Comparison of ENCODE assay signal across 13 cellular contexts in the genomic region with DNA sequence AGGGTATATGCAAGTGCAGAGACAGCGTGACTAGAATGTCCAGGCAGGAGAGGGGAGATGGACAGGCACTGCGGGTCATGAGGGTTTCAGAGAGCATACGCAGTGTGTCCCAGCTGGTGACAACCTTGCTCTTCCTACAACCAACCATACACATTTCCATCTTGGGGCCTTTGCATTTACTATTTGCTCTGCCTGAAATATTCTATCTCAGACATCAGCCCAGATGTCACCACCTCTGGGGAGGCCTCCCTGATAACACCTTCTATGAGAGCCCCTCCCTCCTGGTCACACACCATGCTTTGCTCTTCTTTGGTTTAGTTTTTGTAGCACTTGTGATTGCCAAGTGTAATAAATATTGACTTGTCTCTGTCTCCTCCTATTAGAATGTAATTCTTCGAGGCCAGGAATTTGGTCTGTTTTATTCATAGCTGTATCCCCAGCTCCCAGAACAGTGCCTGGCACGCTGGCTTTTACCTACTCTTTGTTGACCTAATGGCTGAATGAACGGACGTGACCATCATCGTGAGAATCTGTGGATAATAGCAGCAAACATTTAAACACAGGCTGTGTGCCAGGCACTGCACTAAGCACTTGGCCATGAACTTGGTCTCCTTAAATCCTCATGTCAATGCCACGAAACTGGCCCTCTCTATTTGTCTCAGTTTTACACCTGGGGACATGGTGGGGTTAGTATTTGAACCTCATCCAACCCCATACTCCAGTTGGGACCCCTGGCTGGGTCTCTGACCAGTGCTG.
A peak's percentile ranks its signal among the peaks of the same experiment; 100 is the strongest.
DNase-seq lines count a peak whose midpoint lies in the region; ATAC-seq and TF ChIP-seq lines count a peak whose summit lies in the region.
"Had no signal": no experiment of that assay in that cellular context is flagged by ENCODE, and none has a peak within 500 bp of the region (broad histone marks: within the 10 kb centered on the region; RNA-seq: fewer than 3 reads in every experiment).

No MANE protein-coding gene starts in this region.

- peaks cover 21% of the 10 kb centered on the region for H3K36me3 ChIP-seq in GM06990 (ENCODE audit: control insufficient read depth, insufficient read depth, low read length)
- H3K36me3 ChIP-seq: gastroesophageal sphincter, ovary had no signal

- peak overlapping the region; percentile 51 for H3K4me3 ChIP-seq in GM06990 (replicated peaks; ENCODE audit: low read depth, low read length)
- H3K4me3 ChIP-seq in HL-60 (replicated peaks; ENCODE audit: insufficient read depth, low read length) = no peak overlapping the region
- H3K4me3 ChIP-seq: gastroesophageal sphincter, ovary had no signal

- peaks cover 34 to 58% of the 10 kb centered on the region in 2 donors for H3K4me1 Mint-ChIP-seq in effector memory CD8-positive, alpha-beta T cell (ENCODE audit: low read depth in 2 of 2)

- H3K9me3 Mint-ChIP-seq in effector memory CD8-positive, alpha-beta T cell = no peaks in the 10 kb centered on the region

- no peaks in the 10 kb centered on the region for H3K27me3 ChIP-seq in GM06990 (replicated peaks; ENCODE audit: control insufficient read depth, insufficient read depth, low read length)
- no peaks in the 10 kb centered on the region for H3K27me3 ChIP-seq in HL-60 (ENCODE audit: insufficient read depth, poor library complexity, severe bottlenecking)
- H3K27me3 ChIP-seq: ovary had no signal

- H3K4me3 Mint-ChIP-seq in effector memory CD8-positive, alpha-beta T cell = peak overlapping the region; percentile 58 to 59

- TF ChIP-seq CTCF in GM06990 (IDR thresholded peaks at IDR 0.05; ENCODE audit: insufficient read depth, low read length, poor library complexity, severe bottlenecking) = no peak
- no peak for TF ChIP-seq CTCF in HL-60 (IDR thresholded peaks at IDR 0.05; ENCODE audit: insufficient read depth, low read length)

- peak overlapping the region; percentile 91 for H3K27ac ChIP-seq in HL-60 (replicated peaks)
- H3K27ac ChIP-seq: C4-2B, gastroesophageal sphincter, KMS-11, ovary had no signal

- peak overlapping the region; percentile 83 to 89 for H3K27ac Mint-ChIP-seq in effector memory CD8-positive, alpha-beta T cell

- DNase-seq in GM06990 (ENCODE audit: extremely low read depth, insufficient read length) (no peak), HL-60 (ENCODE audit: low read depth in 1 of 2, low spot score in 1 of 2) (no peak), globus pallidus (ENCODE audit: low spot score) (no peak), NCI-H2029 (lab: John Stamatoyannopoulos, UW) (no peak), NCI-H187 (lab: John Stamatoyannopoulos, UW) (no peak), NCI-H748 treated with DMSO at 0.1 percent for 48 hours (lab: John Stamatoyannopoulos, UW) (no peak)
- no peak for DNase-seq in effector memory CD8-positive, alpha-beta T cell
- DNase-seq: SW 1271 had no signal

- H3K36me3 Mint-ChIP-seq in effector memory CD8-positive, alpha-beta T cell (ENCODE audit: insufficient read depth) = peaks cover 15% of the 10 kb centered on the region

- ATAC-seq in GM19463 (IDR thresholded peaks at IDR 0.05; ENCODE audit: unreplicated experiment) = peak; percentile 2
- no peak for ATAC-seq in effector memory CD8-positive, alpha-beta T cell (replicated peaks)

- no peaks in the 10 kb centered on the region for H3K27me3 Mint-ChIP-seq in effector memory CD8-positive, alpha-beta T cell
